Comparison of ENCODE assay signal across 36 cellular contexts in genomic region chr14:19906665-19907064, GRCh38. TPM values are rescaled to one million over a fixed set of nuclear protein-coding genes. Genes with fewer than 3 reads are reported as not detected.
"Had no signal": no experiment of that assay in that cellular context is flagged by ENCODE, and none has a peak within 500 bp of the region (broad histone marks: within the 10 kb centered on the region; RNA-seq: fewer than 3 reads in every experiment).

No MANE protein-coding gene starts in this region.

- DNase-seq: activated CD4-positive, alpha-beta memory T cell treated with anti-CD3 and anti-CD28 coated beads for 36 hours; activated CD4-positive, alpha-beta T cell treated with anti-CD3 and anti-CD28 coated beads for 36 hours; activated CD4-positive, alpha-beta T cell treated with anti-CD3 and anti-CD28 coated beads, Interleukin-2, amount 10 ng/mL, durations not matched to agents 24 days and 14 days; activated CD4-positive, CD25-positive, alpha-beta regulatory T cell; activated CD4-positive, CD25-positive, alpha-beta regulatory T cell treated with anti-CD3 and anti-CD28 coated beads, Interleukin-2, amount 50 U/mL, for 72 hours; activated CD8-positive, alpha-beta memory T cell treated with anti-CD3 and anti-CD28 coated beads, Interleukin-2, amount 10 ng/mL, durations not matched to agents 7 days and 5 days; activated CD8-positive, alpha-beta memory T cell treated with anti-CD3 and anti-CD28 coated beads, Interleukin-2, amount 50 U/mL, for 4 hours; activated CD8-positive, alpha-beta T cell treated with anti-CD3 and anti-CD28 coated beads, Interleukin-2, amount 10 ng/mL, durations not matched to agents 7 days and 5 days; activated effector memory CD4-positive, alpha-beta T cell treated with anti-CD3 and anti-CD28 coated beads, Interleukin-2, amount 50 U/mL, for 16 hours; activated naive CD4-positive, alpha-beta T cell treated with anti-CD3 and anti-CD28 coated beads, Interleukin-2, amount 10 ng/mL, durations not matched to agents 7 days and 5 days; activated naive CD8-positive, alpha-beta T cell treated with anti-CD3 and anti-CD28 coated beads, Interleukin-2, amount 10 ng/mL, durations not matched to agents 7 days and 5 days; activated T-cell treated with anti-CD3 and anti-CD28 coated beads, Interleukin-2, amount 50 U/mL, for 1 hour; activated T-cell treated with anti-CD3 and anti-CD28 coated beads, Interleukin-2, amount 50 U/mL, for 48 hours; anterior cingulate cortex; brain microvascular endothelial cell; dorsolateral prefrontal cortex; effector memory CD4-positive, alpha-beta T cell; erythroblast; foreskin keratinocyte; gastrocnemius medialis; glutamatergic neuron; heart left ventricle; T-helper 2 cell had no signal

- ATAC-seq: activated CD4-positive, alpha-beta T cell treated with anti-CD3 and anti-CD28 coated beads for 36 hours; activated CD8-positive, alpha-beta memory T cell treated with anti-CD3 and anti-CD28 coated beads, Interleukin-2, amount 10 ng/mL, durations not matched to agents 7 days and 5 days; activated CD8-positive, alpha-beta T cell treated with anti-CD3 and anti-CD28 coated beads, Interleukin-2, amount 10 ng/mL, durations not matched to agents 7 days and 5 days; activated naive CD4-positive, alpha-beta T cell treated with anti-CD3 and anti-CD28 coated beads, Interleukin-2, amount 50 U/mL, for 72 hours; foreskin keratinocyte; gastrocnemius medialis; heart left ventricle had no signal

- H3K27ac Mint-ChIP-seq: activated CD4-positive, alpha-beta memory T cell treated with anti-CD3 and anti-CD28 coated beads for 36 hours; activated CD4-positive, alpha-beta T cell treated with anti-CD3 and anti-CD28 coated beads for 36 hours; activated CD4-positive, alpha-beta T cell treated with anti-CD3 and anti-CD28 coated beads, Interleukin-2, amount 10 ng/mL, durations not matched to agents 24 days and 14 days; activated CD8-positive, alpha-beta memory T cell treated with anti-CD3 and anti-CD28 coated beads, Interleukin-2, amount 10 ng/mL, durations not matched to agents 7 days and 5 days; activated CD8-positive, alpha-beta T cell treated with anti-CD3 and anti-CD28 coated beads, Interleukin-2, amount 10 ng/mL, durations not matched to agents 7 days and 5 days; activated naive CD4-positive, alpha-beta T cell treated with anti-CD3 and anti-CD28 coated beads, Interleukin-2, amount 10 ng/mL, durations not matched to agents 7 days and 5 days; activated naive CD4-positive, alpha-beta T cell treated with anti-CD3 and anti-CD28 coated beads, Interleukin-2, amount 50 U/mL, for 72 hours; activated naive CD8-positive, alpha-beta T cell treated with anti-CD3 and anti-CD28 coated beads, Interleukin-2, amount 10 ng/mL, durations not matched to agents 7 days and 5 days; activated T-helper 1 cell treated with anti-CD3 and anti-CD28 coated beads, Interleukin-12 subunit alpha, Interleukin-12 subunit beta, Interleukin-2, Interleukin-4 antibody, amounts not matched to agents 30 ng/mL and 10 ng/mL and 1 ng/mL, durations not matched to agents 14 hours and 24 hours and 36 hours; activated T-helper 2 cell treated with anti-CD3 and anti-CD28 coated beads, Interferon-gamma antibody, Interleukin-2, Interleukin-4, amounts not matched to agents 10 μg/mL and 5 μg/mL and 100 μg/mL, durations not matched to agents 14 hours and 24 hours and 36 hours; dendritic cell treated with granulocyte-macrophage colony-stimulating factor and Interleukin-4, amounts not matched to agents 40 ng/mL and 50 ng/mL, for 4 days had no signal

- H3K36me3 ChIP-seq: brain microvascular endothelial cell, esophagus muscularis mucosa, gastrocnemius medialis, heart left ventricle had no signal

- H3K4me3 Mint-ChIP-seq: activated CD4-positive, alpha-beta memory T cell treated with anti-CD3 and anti-CD28 coated beads for 36 hours; activated CD4-positive, alpha-beta T cell treated with anti-CD3 and anti-CD28 coated beads for 36 hours; activated CD4-positive, alpha-beta T cell treated with anti-CD3 and anti-CD28 coated beads, Interleukin-2, amount 10 ng/mL, durations not matched to agents 24 days and 14 days; activated CD8-positive, alpha-beta memory T cell treated with anti-CD3 and anti-CD28 coated beads, Interleukin-2, amount 10 ng/mL, durations not matched to agents 7 days and 5 days; activated CD8-positive, alpha-beta T cell treated with anti-CD3 and anti-CD28 coated beads, Interleukin-2, amount 10 ng/mL, durations not matched to agents 7 days and 5 days; activated naive CD4-positive, alpha-beta T cell treated with anti-CD3 and anti-CD28 coated beads, Interleukin-2, amount 10 ng/mL, durations not matched to agents 7 days and 5 days; activated naive CD8-positive, alpha-beta T cell treated with anti-CD3 and anti-CD28 coated beads, Interleukin-2, amount 10 ng/mL, durations not matched to agents 7 days and 5 days; activated T-helper 1 cell treated with anti-CD3 and anti-CD28 coated beads, Interleukin-12 subunit alpha, Interleukin-12 subunit beta, Interleukin-2, Interleukin-4 antibody, amounts not matched to agents 30 ng/mL and 10 ng/mL and 1 ng/mL, durations not matched to agents 14 hours and 24 hours and 36 hours; central memory CD8-positive, alpha-beta T cell; dendritic cell treated with granulocyte-macrophage colony-stimulating factor and Interleukin-4, amounts not matched to agents 40 ng/mL and 50 ng/mL, for 4 days had no signal

- H3K27me3 Mint-ChIP-seq: activated CD4-positive, alpha-beta memory T cell treated with anti-CD3 and anti-CD28 coated beads for 36 hours; activated CD4-positive, alpha-beta T cell treated with anti-CD3 and anti-CD28 coated beads for 36 hours; activated CD4-positive, alpha-beta T cell treated with anti-CD3 and anti-CD28 coated beads, Interleukin-2, amount 10 ng/mL, durations not matched to agents 24 days and 14 days; activated CD8-positive, alpha-beta memory T cell treated with anti-CD3 and anti-CD28 coated beads, Interleukin-2, amount 10 ng/mL, durations not matched to agents 7 days and 5 days; activated naive CD4-positive, alpha-beta T cell treated with anti-CD3 and anti-CD28 coated beads, Interleukin-2, amount 10 ng/mL, durations not matched to agents 7 days and 5 days; dendritic cell treated with granulocyte-macrophage colony-stimulating factor and Interleukin-4, amounts not matched to agents 40 ng/mL and 50 ng/mL, for 4 days had no signal

- H3K27ac ChIP-seq: brain microvascular endothelial cell, coronary artery, dorsolateral prefrontal cortex, esophagus muscularis mucosa, foreskin keratinocyte, gastrocnemius medialis, heart left ventricle had no signal

- H3K9me3 ChIP-seq: gastrocnemius medialis had no signal

- H3K36me3 Mint-ChIP-seq: activated CD4-positive, alpha-beta memory T cell treated with anti-CD3 and anti-CD28 coated beads for 36 hours; activated CD8-positive, alpha-beta memory T cell treated with anti-CD3 and anti-CD28 coated beads, Interleukin-2, amount 10 ng/mL, durations not matched to agents 7 days and 5 days; activated naive CD4-positive, alpha-beta T cell treated with anti-CD3 and anti-CD28 coated beads, Interleukin-2, amount 10 ng/mL, durations not matched to agents 7 days and 5 days; activated naive CD8-positive, alpha-beta T cell treated with anti-CD3 and anti-CD28 coated beads, Interleukin-2, amount 10 ng/mL, durations not matched to agents 7 days and 5 days had no signal

- H3K4me1 Mint-ChIP-seq: activated CD4-positive, alpha-beta T cell treated with anti-CD3 and anti-CD28 coated beads for 36 hours; activated CD4-positive, alpha-beta T cell treated with anti-CD3 and anti-CD28 coated beads, Interleukin-2, amount 10 ng/mL, durations not matched to agents 24 days and 14 days; activated CD8-positive, alpha-beta memory T cell treated with anti-CD3 and anti-CD28 coated beads, Interleukin-2, amount 10 ng/mL, durations not matched to agents 7 days and 5 days; activated naive CD4-positive, alpha-beta T cell treated with anti-CD3 and anti-CD28 coated beads, Interleukin-2, amount 10 ng/mL, durations not matched to agents 7 days and 5 days; activated naive CD8-positive, alpha-beta T cell treated with anti-CD3 and anti-CD28 coated beads, Interleukin-2, amount 10 ng/mL, durations not matched to agents 7 days and 5 days; central memory CD8-positive, alpha-beta T cell had no signal

- H3K4me3 ChIP-seq: coronary artery, dorsolateral prefrontal cortex, esophagus muscularis mucosa, gastrocnemius medialis, heart left ventricle had no signal

- H3K4me1 ChIP-seq: esophagus muscularis mucosa, foreskin keratinocyte, gastrocnemius medialis, heart left ventricle had no signal

- H3K27me3 ChIP-seq: brain microvascular endothelial cell, foreskin keratinocyte, gastrocnemius medialis, heart left ventricle had no signal

- H3K9me3 Mint-ChIP-seq: activated naive CD4-positive, alpha-beta T cell treated with anti-CD3 and anti-CD28 coated beads, Interleukin-2, amount 10 ng/mL, durations not matched to agents 7 days and 5 days; activated naive CD8-positive, alpha-beta T cell treated with anti-CD3 and anti-CD28 coated beads, Interleukin-2, amount 10 ng/mL, durations not matched to agents 7 days and 5 days; dendritic cell treated with granulocyte-macrophage colony-stimulating factor and Interleukin-4, amounts not matched to agents 40 ng/mL and 50 ng/mL, for 4 days had no signal

RNA-seq across cellular contexts. Expression of gene OR4K5, which starts 13.7 kb away (rescaled TPM):
- total RNA-seq: activated CD4-positive, alpha-beta memory T cell treated with anti-CD3 and anti-CD28 coated beads for 36 hours; activated CD4-positive, alpha-beta T cell treated with anti-CD3 and anti-CD28 coated beads for 36 hours; activated CD4-positive, alpha-beta T cell treated with anti-CD3 and anti-CD28 coated beads, Interleukin-2, amount 10 ng/mL, durations not matched to agents 24 days and 14 days; activated CD8-positive, alpha-beta memory T cell treated with anti-CD3 and anti-CD28 coated beads for 36 hours; activated CD8-positive, alpha-beta memory T cell treated with anti-CD3 and anti-CD28 coated beads, Interleukin-2, amount 10 ng/mL, durations not matched to agents 7 days and 5 days; activated CD8-positive, alpha-beta T cell treated with anti-CD3 and anti-CD28 coated beads, Interleukin-2, amount 10 ng/mL, durations not matched to agents 7 days and 5 days; activated naive CD4-positive, alpha-beta T cell treated with anti-CD3 and anti-CD28 coated beads, Interleukin-2, amount 50 U/mL, for 72 hours; activated naive CD8-positive, alpha-beta T cell treated with anti-CD3 and anti-CD28 coated beads, Interleukin-2, amount 10 ng/mL, durations not matched to agents 7 days and 5 days; activated T-helper 1 cell treated with anti-CD3 and anti-CD28 coated beads, Interleukin-12 subunit alpha, Interleukin-12 subunit beta, Interleukin-2, Interleukin-4 antibody, amounts not matched to agents 30 ng/mL and 10 ng/mL and 1 ng/mL, durations not matched to agents 14 hours and 24 hours and 36 hours; activated T-helper 2 cell treated with anti-CD3 and anti-CD28 coated beads, Interferon-gamma antibody, Interleukin-2, Interleukin-4, amounts not matched to agents 10 μg/mL and 5 μg/mL and 100 μg/mL, durations not matched to agents 14 hours and 24 hours and 36 hours; astrocyte; bronchial epithelial cell; cardiac septum; cerebellum; dorsolateral prefrontal cortex; esophagus muscularis mucosa; foreskin keratinocyte; gastrocnemius medialis; heart left ventricle; T-helper 1 cell treated with Interleukin-12 subunit alpha and Interleukin-12 subunit beta and Interleukin-4 antibody, amounts not matched to agents 30 ng/mL and 1 ng/mL, for 36 hours had no signal
- polyA plus RNA-seq: foreskin keratinocyte, heart left ventricle had no signal

RNA-seq across cellular contexts. Expression of gene OR4K1, which starts 24.1 kb away (rescaled TPM):
- total RNA-seq: activated CD4-positive, alpha-beta memory T cell treated with anti-CD3 and anti-CD28 coated beads for 36 hours; activated CD4-positive, alpha-beta T cell treated with anti-CD3 and anti-CD28 coated beads for 36 hours; activated CD4-positive, alpha-beta T cell treated with anti-CD3 and anti-CD28 coated beads, Interleukin-2, amount 10 ng/mL, durations not matched to agents 24 days and 14 days; activated CD8-positive, alpha-beta memory T cell treated with anti-CD3 and anti-CD28 coated beads for 36 hours; activated CD8-positive, alpha-beta memory T cell treated with anti-CD3 and anti-CD28 coated beads, Interleukin-2, amount 10 ng/mL, durations not matched to agents 7 days and 5 days; activated CD8-positive, alpha-beta T cell treated with anti-CD3 and anti-CD28 coated beads, Interleukin-2, amount 10 ng/mL, durations not matched to agents 7 days and 5 days; activated naive CD4-positive, alpha-beta T cell treated with anti-CD3 and anti-CD28 coated beads, Interleukin-2, amount 50 U/mL, for 72 hours; activated naive CD8-positive, alpha-beta T cell treated with anti-CD3 and anti-CD28 coated beads, Interleukin-2, amount 10 ng/mL, durations not matched to agents 7 days and 5 days; activated T-helper 1 cell treated with anti-CD3 and anti-CD28 coated beads, Interleukin-12 subunit alpha, Interleukin-12 subunit beta, Interleukin-2, Interleukin-4 antibody, amounts not matched to agents 30 ng/mL and 10 ng/mL and 1 ng/mL, durations not matched to agents 14 hours and 24 hours and 36 hours; activated T-helper 2 cell treated with anti-CD3 and anti-CD28 coated beads, Interferon-gamma antibody, Interleukin-2, Interleukin-4, amounts not matched to agents 10 μg/mL and 5 μg/mL and 100 μg/mL, durations not matched to agents 14 hours and 24 hours and 36 hours; astrocyte; bronchial epithelial cell; cardiac septum; cerebellum; dorsolateral prefrontal cortex; esophagus muscularis mucosa; foreskin keratinocyte; gastrocnemius medialis; heart left ventricle; T-helper 1 cell treated with Interleukin-12 subunit alpha and Interleukin-12 subunit beta and Interleukin-4 antibody, amounts not matched to agents 30 ng/mL and 1 ng/mL, for 36 hours had no signal
- polyA plus RNA-seq: foreskin keratinocyte, heart left ventricle had no signal

RNA-seq across cellular contexts. Expression of gene OR4K2, which starts 31.7 kb away (rescaled TPM):
- total RNA-seq: activated CD4-positive, alpha-beta memory T cell treated with anti-CD3 and anti-CD28 coated beads for 36 hours; activated CD4-positive, alpha-beta T cell treated with anti-CD3 and anti-CD28 coated beads for 36 hours; activated CD4-positive, alpha-beta T cell treated with anti-CD3 and anti-CD28 coated beads, Interleukin-2, amount 10 ng/mL, durations not matched to agents 24 days and 14 days; activated CD8-positive, alpha-beta memory T cell treated with anti-CD3 and anti-CD28 coated beads for 36 hours; activated CD8-positive, alpha-beta memory T cell treated with anti-CD3 and anti-CD28 coated beads, Interleukin-2, amount 10 ng/mL, durations not matched to agents 7 days and 5 days; activated CD8-positive, alpha-beta T cell treated with anti-CD3 and anti-CD28 coated beads, Interleukin-2, amount 10 ng/mL, durations not matched to agents 7 days and 5 days; activated naive CD4-positive, alpha-beta T cell treated with anti-CD3 and anti-CD28 coated beads, Interleukin-2, amount 50 U/mL, for 72 hours; activated naive CD8-positive, alpha-beta T cell treated with anti-CD3 and anti-CD28 coated beads, Interleukin-2, amount 10 ng/mL, durations not matched to agents 7 days and 5 days; activated T-helper 1 cell treated with anti-CD3 and anti-CD28 coated beads, Interleukin-12 subunit alpha, Interleukin-12 subunit beta, Interleukin-2, Interleukin-4 antibody, amounts not matched to agents 30 ng/mL and 10 ng/mL and 1 ng/mL, durations not matched to agents 14 hours and 24 hours and 36 hours; activated T-helper 2 cell treated with anti-CD3 and anti-CD28 coated beads, Interferon-gamma antibody, Interleukin-2, Interleukin-4, amounts not matched to agents 10 μg/mL and 5 μg/mL and 100 μg/mL, durations not matched to agents 14 hours and 24 hours and 36 hours; astrocyte; bronchial epithelial cell; cardiac septum; cerebellum; esophagus muscularis mucosa; foreskin keratinocyte; gastrocnemius medialis; heart left ventricle; T-helper 1 cell treated with Interleukin-12 subunit alpha and Interleukin-12 subunit beta and Interleukin-4 antibody, amounts not matched to agents 30 ng/mL and 1 ng/mL, for 36 hours had no signal
- polyA plus RNA-seq: foreskin keratinocyte, heart left ventricle had no signal
